Comparison of ENCODE assay signal across 8 cellular contexts in genomic region chr16:72008424-72009216, GRCh38. TPM values are rescaled to one million over a fixed set of nuclear protein-coding genes. Genes with fewer than 3 reads are reported as not detected.
DNase-seq lines count a peak whose midpoint lies in the region; ATAC-seq and TF ChIP-seq lines count a peak whose summit lies in the region.

TSS of gene DHODH (plus strand) at chr16:72008744. CDS start at chr16:72008765, 21 bp downstream.

- H4K20me1 ChIP-seq in PC-3 (ENCODE audit: low read length): no peaks in the 10 kb centered on the region

- H3K27me3 ChIP-seq in PC-3 (ENCODE audit: low read length) (no peaks in the 10 kb centered on the region), mucosa of rectum (ENCODE audit: control insufficient read depth in 2 of 2, insufficient read depth in 2 of 2, low read length in 2 of 2) (no peaks in the 10 kb centered on the region)

- H3K9ac ChIP-seq in PC-3 (ENCODE audit: low read length) (peak within 1 kb of the TSS; percentile 82), mucosa of rectum (ENCODE audit: low read depth in 1 of 2, low read length in 2 of 2) (peak within 1 kb of the TSS; percentile 70 to 72)

- H3K9me3 ChIP-seq in PC-3 (ENCODE audit: low read length): no peaks in the 10 kb centered on the region
- H3K9me3 ChIP-seq in mucosa of rectum (ENCODE audit: control insufficient read depth in 2 of 2, low read length in 2 of 2): no peaks in the 10 kb centered on the region

- ATAC-seq in GM21717 (IDR thresholded peaks at IDR 0.05; ENCODE audit: unreplicated experiment): peak; percentile 99
- ATAC-seq in PC-3: peak; percentile 100

- TF ChIP-seq CTCF in PC-3 (conservative IDR thresholded peaks at IDR 0.05; ENCODE audit: low read depth, low read length): no peak
- no peak for TF ChIP-seq CTCF in epithelial cell of proximal tubule (conservative IDR thresholded peaks at IDR 0.05; ENCODE audit: low read depth, low read length)

- H3K27ac ChIP-seq in PC-3 (ENCODE audit: low read length) (no peak within 1 kb of the TSS), mucosa of rectum (ENCODE audit: low read depth in 2 of 2, low read length in 2 of 2) (peak within 1 kb of the TSS in 1 of 2 donors; percentile 25)

- H3F3A ChIP-seq in PC-3 (ENCODE audit: low read length, unreplicated experiment): no peaks in the 10 kb centered on the region

- no peaks in the 10 kb centered on the region for H3K36me3 ChIP-seq in PC-3 (ENCODE audit: low read depth, low read length)
- peaks cover 3 to 5% of the 10 kb centered on the region in 2 donors for H3K36me3 ChIP-seq in mucosa of rectum (ENCODE audit: control insufficient read depth in 2 of 2, insufficient read depth in 2 of 2, low read length in 2 of 2)

- intact Hi-C loops in PC-3 (cut with micrococcal nuclease): loop anchor here (10.0 kb wide), 1 partner anchor 86 kb away; the partner anchor contains the start of genes DHX38 and TXNL4B

- BruUV-seq in PC-3 (replicated peaks; lab: Mats Ljungman, UMichigan): TSS peak; percentile 81

- H3K9me2 ChIP-seq in PC-3 (replicated peaks; ENCODE audit: low read length): no peaks in the 10 kb centered on the region

- no peaks in the 10 kb centered on the region; the same call in 1 of the 2 replicates for H3K4me1 ChIP-seq in PC-3 (ENCODE audit: insufficient read depth, low read length)
- H3K4me1 ChIP-seq in mucosa of rectum (ENCODE audit: control insufficient read depth in 2 of 2, insufficient read depth in 2 of 2, low read length in 2 of 2): no peaks in the 10 kb centered on the region

- CTCF ChIA-PET in PC-3 (lab: Charles Lee): no interaction called here

- peak within 1 kb of the TSS; percentile 80 for H3K4me2 ChIP-seq in PC-3 (ENCODE audit: low read length)

- H3K4me3 ChIP-seq in Jurkat, Clone E6-1 (ENCODE audit: low read length): peak within 1 kb of the TSS; percentile 98
- H3K4me3 ChIP-seq in PC-3 (ENCODE audit: low read length): peak within 1 kb of the TSS; percentile 76
- peak within 1 kb of the TSS; percentile 72 for H3K4me3 ChIP-seq in epithelial cell of proximal tubule (ENCODE audit: low read depth, low read length)
- H3K4me3 ChIP-seq in mucosa of rectum (ENCODE audit: low read length in 2 of 2): peak within 1 kb of the TSS; percentile 90 to 98

- peak; percentile 98 for DNase-seq in DMS53 (lab: John Stamatoyannopoulos, UW)
- peak; percentile 96 for DNase-seq in Jurkat, Clone E6-1 (ENCODE audit: low read depth, low spot score)
- DNase-seq in PC-3: peak; percentile 94
- peak; percentile 97 for DNase-seq in activated T-cell treated with anti-CD3 and anti-CD28 coated beads for 4 hours
- DNase-seq in epithelial cell of proximal tubule (ENCODE audit: low read depth): peak; percentile 69
- peak; percentile 96 to 97 for DNase-seq in stimulated activated CD8-positive, alpha-beta memory T cell treated with anti-CD3 and anti-CD28 coated beads, Interleukin-4, amount 100 ng/mL, for 4 hours (ENCODE audit: low read depth in 2 of 2, low spot score in 1 of 2)

- H3K79me2 ChIP-seq in PC-3 (ENCODE audit: low read length): peaks cover 18% of the 10 kb centered on the region

- POLR2A ChIA-PET in PC-3 (lab: Charles Lee; ENCODE audit: unreplicated experiment): no interaction called here

- peak within 1 kb of the TSS; percentile 78 for H2AFZ ChIP-seq in PC-3 (ENCODE audit: low read length)

RNA-seq across cellular contexts. Expression of gene DHODH, which starts in this region (rescaled TPM):
- 21.2 TPM for polyA plus RNA-seq in Jurkat, Clone E6-1 (2012; ENCODE audit: insufficient read depth, insufficient read length)
- total RNA-seq in PC-3 (2014; rRNA removed): 10.6 and 11.1 TPM in 2 replicates
- total RNA-seq in epithelial cell of proximal tubule: 9.4 and 10.9 TPM in 2 replicates
